ENCODE assay signal across 9 cellular contexts in the genomic region with DNA sequence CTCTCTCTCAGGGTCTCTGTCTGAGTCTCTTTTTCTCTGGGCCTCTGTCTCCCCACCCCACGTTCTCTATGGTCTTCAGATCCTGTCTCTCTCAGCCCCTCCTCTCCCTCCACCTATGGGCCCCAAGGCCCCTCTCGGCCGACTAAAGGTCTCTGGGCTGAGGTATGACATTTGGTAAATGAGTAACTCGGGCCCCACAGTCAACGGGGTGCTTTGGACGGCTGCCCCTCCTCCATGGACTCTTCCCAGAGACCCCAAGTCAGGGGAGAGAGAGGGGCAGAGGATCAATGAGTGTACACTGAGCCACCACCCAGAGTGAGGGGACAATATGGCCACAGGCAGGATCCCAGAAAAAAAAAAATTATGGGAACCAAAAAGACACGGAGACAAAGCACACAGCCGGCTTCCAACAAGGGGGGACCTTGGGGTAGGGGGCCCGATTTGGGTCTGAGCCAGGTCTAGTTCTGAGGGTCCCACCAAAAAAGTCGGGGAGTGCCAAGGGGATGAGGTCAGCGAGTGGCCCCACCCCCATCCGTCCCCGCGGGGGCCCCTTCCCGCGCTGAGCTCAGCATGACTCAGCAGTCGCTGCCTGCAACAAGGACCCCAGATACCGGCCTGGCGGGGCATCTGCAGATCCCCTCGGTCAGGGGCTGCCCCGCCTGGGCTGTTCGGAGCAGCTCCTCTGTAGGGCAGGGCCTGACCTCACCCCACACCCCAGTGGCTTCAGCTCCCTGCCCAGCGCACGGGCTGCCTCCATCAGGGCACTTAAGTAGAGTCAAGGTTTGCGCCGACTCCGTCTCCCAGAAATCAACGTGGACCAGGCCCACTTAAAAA. TPM values are rescaled to one million over a fixed set of nuclear protein-coding genes. Genes with fewer than 3 reads are reported as not detected.
DNase-seq lines count a peak whose midpoint lies in the region; ATAC-seq, FAIRE-seq and TF ChIP-seq lines count a peak whose summit lies in the region.
"Had no signal": no experiment of that assay in that cellular context is flagged by ENCODE, and none has a peak within 500 bp of the region (broad histone marks: within the 10 kb centered on the region; RNA-seq: fewer than 3 reads in every experiment).

No MANE protein-coding gene starts in this region.

- 9% methylated on average over 15 of the region's 28 CpGs for WGBS in right lobe of liver (ENCODE audit: insufficient coverage, low coverage, low lambda C conversion rate, missing lambda C conversion rate)

- H3K27ac Mint-ChIP-seq in activated CD4-positive, alpha-beta T cell treated with anti-CD3 and anti-CD28 coated beads, Interleukin-2, amount 10 ng/mL, durations not matched to agents 24 days and 14 days = peak overlapping the region; percentile 99

- H3K27ac ChIP-seq in dorsolateral prefrontal cortex (peak overlapping the region; percentile 90 to 100 (median 98)), right lobe of liver (peak overlapping the region; percentile 97 to 99 (median 98))

- peak; percentile 26 to 54 (median 42) for ATAC-seq in right lobe of liver

- H3K4me3 ChIP-seq in dorsolateral prefrontal cortex (peak overlapping the region in 58 of 59 donors; percentile 2 to 99 (median 92)), right lobe of liver (peak overlapping the region; percentile 32 to 97 (median 87))

- H3K36me3 Mint-ChIP-seq in activated CD4-positive, alpha-beta T cell treated with anti-CD3 and anti-CD28 coated beads, Interleukin-2, amount 10 ng/mL, durations not matched to agents 24 days and 14 days (ENCODE audit: low read depth) = peaks cover 54% of the 10 kb centered on the region

- intact Hi-C loops in activated CD4-positive, alpha-beta T cell treated with anti-CD3 and anti-CD28 coated beads, Interleukin-2, amount 10 ng/mL, durations not matched to agents 24 days and 14 days (cut with micrococcal nuclease) = loop anchor here (1.0 to 5.0 kb wide), 4 partner anchors 9 to 326 kb away; a partner anchor contains a TSS
- intact Hi-C loops in dorsolateral prefrontal cortex (cut with DNase I) = loop anchor here in 1 of 2 donors (2.0 to 10.0 kb wide), 2 partner anchors 91 to 329 kb away; a partner anchor contains a TSS
- intact Hi-C loops in right lobe of liver (cut with DNase I) = loop anchor here in 1 of 2 donors (10.0 kb wide), 1 partner anchor 59 kb away; a partner anchor contains a TSS

- DNase-seq in GM12892 (ENCODE audit: insufficient read length) (peak; percentile 72), LHCN-M2 (ENCODE audit: low read depth) (peak; percentile 72), dorsolateral prefrontal cortex (peak; percentile 50 to 87 (median 70)), right lobe of liver (peak; percentile 89 to 93 (median 92)), foreskin melanocyte (no peak), NCI-H446 (lab: John Stamatoyannopoulos, UW) (no peak)
- DNase-seq in activated CD4-positive, alpha-beta T cell treated with anti-CD3 and anti-CD28 coated beads, Interleukin-2, amount 10 ng/mL, durations not matched to agents 24 days and 14 days = peak; percentile 89
- DNase-seq in stimulated activated CD4-positive, alpha-beta T cell treated with anti-CD3 and anti-CD28 coated beads, Interleukin-4, amount 100 ng/mL, for 24 hours = peak; percentile 74

- peaks cover 63% of the 10 kb centered on the region for H3K4me1 Mint-ChIP-seq in activated CD4-positive, alpha-beta T cell treated with anti-CD3 and anti-CD28 coated beads, Interleukin-2, amount 10 ng/mL, durations not matched to agents 24 days and 14 days

- no peaks in the 10 kb centered on the region for H3K9me3 ChIP-seq in right lobe of liver

- H3K36me3 ChIP-seq in right lobe of liver = peaks cover 0 to 18% (median 1%) of the 10 kb centered on the region in 4 donors

- H3K4me3 Mint-ChIP-seq in activated CD4-positive, alpha-beta T cell treated with anti-CD3 and anti-CD28 coated beads, Interleukin-2, amount 10 ng/mL, durations not matched to agents 24 days and 14 days = peak overlapping the region; percentile 100

- TF ChIP-seq CTCF in dorsolateral prefrontal cortex (IDR thresholded peaks at IDR 0.05 in 54 of 56, conservative IDR thresholded peaks at IDR 0.05 in 2 of 56; ENCODE audit: low read depth in 1 of 56, partially characterized antibody in 56 of 56) (peak in 1 of 56 donors; percentile 17), right lobe of liver (IDR thresholded peaks at IDR 0.05) (no peak)

- peaks cover 0 to 20% (median 0%) of the 10 kb centered on the region in 4 donors for H3K4me1 ChIP-seq in right lobe of liver

- H3K9me3 Mint-ChIP-seq in activated CD4-positive, alpha-beta T cell treated with anti-CD3 and anti-CD28 coated beads, Interleukin-2, amount 10 ng/mL, durations not matched to agents 24 days and 14 days = no peaks in the 10 kb centered on the region

- TF ChIP-seq POLR2A in GM12892 (IDR thresholded peaks at IDR 0.05; ENCODE audit: low read depth, low read length) (peak; percentile 46; the same call in 1 of the 2 replicates), right lobe of liver (IDR thresholded peaks at IDR 0.05) (peak; percentile 70)

- H3K27me3 Mint-ChIP-seq in activated CD4-positive, alpha-beta T cell treated with anti-CD3 and anti-CD28 coated beads, Interleukin-2, amount 10 ng/mL, durations not matched to agents 24 days and 14 days = no peaks in the 10 kb centered on the region

- FAIRE-seq in GM12892 (lab: Jason Lieb, UNC) = peak; percentile 89

- H3K27me3 ChIP-seq in dorsolateral prefrontal cortex = no peaks in the 10 kb centered on the region
- no peaks in the 10 kb centered on the region for H3K27me3 ChIP-seq in right lobe of liver

RNA-seq across cellular contexts. Expression of a gene that starts 1.5 kb away (rescaled TPM):
- polyA plus RNA-seq in GM12892 (2012; ENCODE audit: missing spikeins) = 3,520 TPM
- 2,158 and 2,177 TPM in 2 replicates for total RNA-seq in LHCN-M2 (2014; rRNA removed)
- 8,488 TPM for polyA plus RNA-seq in LHCN-M2 (2012)
- 696 and 697 TPM in 2 replicates for total RNA-seq in activated CD4-positive, alpha-beta T cell treated with anti-CD3 and anti-CD28 coated beads, Interleukin-2, amount 10 ng/mL, durations not matched to agents 24 days and 14 days
- total RNA-seq in dorsolateral prefrontal cortex = 1,000 to 10,000 TPM in 102 of 120 experiments, 100 to 1,000 TPM in 18; 795 to 2,828 (median 1,249) TPM
- over 10,000 TPM in 3 of 6 experiments, 1,000 to 10,000 TPM in 3; 5,005 to 19,229 (median 10,447) TPM for total RNA-seq in right lobe of liver

RNA-seq across cellular contexts. Expression of a gene that starts 8.9 kb away (rescaled TPM):
- 206 TPM for polyA plus RNA-seq in GM12892 (2012; ENCODE audit: missing spikeins)
- total RNA-seq in LHCN-M2 (2014; rRNA removed) (170 and 176 TPM in 2 replicates), dorsolateral prefrontal cortex (10 to 100 TPM; 24.4 to 60.6 (median 39.2) TPM), right lobe of liver (10 to 100 TPM; 15.9 to 54.1 (median 30.8) TPM)
- 394 TPM for polyA plus RNA-seq in LHCN-M2 (2012)
- total RNA-seq in activated CD4-positive, alpha-beta T cell treated with anti-CD3 and anti-CD28 coated beads, Interleukin-2, amount 10 ng/mL, durations not matched to agents 24 days and 14 days = 257 and 298 TPM in 2 replicates

RNA-seq across cellular contexts. Expression of a gene that starts 29.5 kb away (rescaled TPM):
- 38.0 TPM for polyA plus RNA-seq in GM12892 (2012; ENCODE audit: missing spikeins)
- total RNA-seq in LHCN-M2 (2014; rRNA removed) (78.8 and 80.0 TPM in 2 replicates), dorsolateral prefrontal cortex (10 to 100 TPM; 17.6 to 67.9 (median 37.0) TPM), right lobe of liver (10 to 100 TPM in 2 of 6 experiments, 1 to 10 TPM in 4; 4.7 to 12.5 (median 8.9) TPM)
- polyA plus RNA-seq in LHCN-M2 (2012) = 133 TPM
- total RNA-seq in activated CD4-positive, alpha-beta T cell treated with anti-CD3 and anti-CD28 coated beads, Interleukin-2, amount 10 ng/mL, durations not matched to agents 24 days and 14 days = 73.8 and 77.8 TPM in 2 replicates

RNA-seq across cellular contexts. Expression of a gene that starts 30.1 kb away (rescaled TPM):
- not detected for polyA plus RNA-seq in GM12892 (2012; ENCODE audit: missing spikeins)
- 0.96 TPM in 1 of 2 replicates, not detected in the other for total RNA-seq in LHCN-M2 (2014; rRNA removed)
- polyA plus RNA-seq in LHCN-M2 (2012) = 0.12 TPM
- 0.35 TPM in 1 of 2 replicates, not detected in the other for total RNA-seq in activated CD4-positive, alpha-beta T cell treated with anti-CD3 and anti-CD28 coated beads, Interleukin-2, amount 10 ng/mL, durations not matched to agents 24 days and 14 days
- 1 to 10 TPM in 102 of 120 experiments, under 1 TPM in 8, not detected in 10; 0.60 to 6.2 (median 2.2) TPM for total RNA-seq in dorsolateral prefrontal cortex
- under 1 TPM in 1 of 6 experiments, not detected in 5; 0.29 TPM for total RNA-seq in right lobe of liver
- total RNA-seq: pulmonary artery endothelial cell had no signal

RNA-seq across cellular contexts. Expression of a gene that starts 30.1 kb away (rescaled TPM):
- 65.5 TPM for polyA plus RNA-seq in GM12892 (2012; ENCODE audit: missing spikeins)
- total RNA-seq in LHCN-M2 (2014; rRNA removed) = 263 and 300 TPM in 2 replicates
- polyA plus RNA-seq in LHCN-M2 (2012) = 177 TPM
- 190 and 195 TPM in 2 replicates for total RNA-seq in activated CD4-positive, alpha-beta T cell treated with anti-CD3 and anti-CD28 coated beads, Interleukin-2, amount 10 ng/mL, durations not matched to agents 24 days and 14 days
- total RNA-seq in dorsolateral prefrontal cortex = 10 to 100 TPM; 39.7 to 85.0 (median 53.9) TPM
- 10 to 100 TPM; 22.8 to 66.7 (median 32.3) TPM for total RNA-seq in right lobe of liver

Comparison
In these comparisons a context has a peak if more than half of its experiments do, and no peak if none do; other contexts are left out.
1. DNase-seq: peak in GM12892 (single experiment), LHCN-M2 (single experiment), activated CD4-positive, alpha-beta T cell treated with anti-CD3 and anti-CD28 coated beads, Interleukin-2, amount 10 ng/mL, durations not matched to agents 24 days and 14 days (single experiment), dorsolateral prefrontal cortex (10 of 10), right lobe of liver (3 of 3) and stimulated activated CD4-positive, alpha-beta T cell treated with anti-CD3 and anti-CD28 coated beads, Interleukin-4, amount 100 ng/mL, for 24 hours (single experiment); none in foreskin melanocyte (single experiment) and NCI-H446 (0 of 2).